8 cellular contexts compared by ENCODE assay signal in the genomic region with DNA sequence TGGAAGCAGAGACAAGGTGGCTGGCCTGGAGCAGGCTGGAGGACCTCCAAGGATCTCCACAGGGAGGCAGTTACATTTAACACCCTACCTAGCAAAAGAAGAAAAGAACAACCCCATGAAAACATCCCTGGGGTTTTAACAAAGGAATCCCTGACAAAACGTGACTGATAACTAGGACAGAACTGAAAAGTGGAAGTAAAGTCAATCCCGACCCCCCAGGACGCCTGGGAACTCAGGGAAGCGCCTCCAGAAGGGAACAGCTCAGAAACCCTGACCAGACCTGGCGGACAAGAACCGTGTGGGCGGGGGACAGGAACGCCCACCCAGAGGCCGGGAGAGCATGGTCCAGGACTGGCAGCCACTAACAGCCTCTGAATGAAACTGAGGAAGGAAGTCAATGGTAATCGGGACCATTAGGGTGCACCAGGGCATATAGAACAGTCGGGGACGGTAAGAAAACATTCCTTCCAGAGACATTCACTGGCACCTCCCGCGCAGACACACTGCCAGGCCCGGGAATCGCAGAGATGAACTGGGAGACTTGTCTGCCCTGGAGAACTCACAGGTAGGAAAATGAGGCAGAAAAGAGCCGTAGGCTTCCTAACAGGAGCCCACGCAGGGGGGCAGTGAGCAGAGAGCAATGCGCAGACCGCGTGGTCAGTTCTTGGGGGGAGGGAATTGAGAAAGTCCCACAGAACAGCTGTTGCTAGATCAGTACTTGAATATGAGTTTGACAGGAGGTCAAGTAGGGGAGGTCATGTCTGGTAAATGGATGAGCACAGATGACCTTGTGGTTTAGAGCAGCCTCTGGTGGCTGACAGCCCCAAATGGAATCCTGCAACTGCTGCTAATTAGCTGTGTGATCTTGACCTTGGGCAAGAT. TPM values are rescaled to one million over a fixed set of nuclear protein-coding genes. Genes with fewer than 3 reads are reported as not detected.
DNase-seq lines count a peak whose midpoint lies in the region; ATAC-seq lines count a peak whose summit lies in the region.

No MANE protein-coding gene starts in this region.

- H3K4me1 ChIP-seq in iPS-18a (ENCODE audit: control insufficient read depth, low read depth, low read length), result peaks cover 27% of the 10 kb centered on the region

- intact Hi-C loops in sciatic nerve (cut with DNase I), result no loop called here

- no peak overlapping the region for H3K27ac ChIP-seq in iPS-18a (ENCODE audit: low read length)

- peaks cover 28% of the 10 kb centered on the region for H3K27me3 ChIP-seq in iPS-18a (ENCODE audit: control insufficient read depth, insufficient read depth, low read length)

- peak overlapping the region; percentile 41 for H3K9ac ChIP-seq in iPS-18a (ENCODE audit: low read length)

- H3K36me3 ChIP-seq in iPS-18a (ENCODE audit: control insufficient read depth, low read depth, low read length), result no peaks in the 10 kb centered on the region

- ATAC-seq in GM21360 (IDR thresholded peaks at IDR 0.05; ENCODE audit: unreplicated experiment) (peak; percentile 62), sciatic nerve (peak; percentile 85)

- H3K9me3 ChIP-seq in iPS-18a (ENCODE audit: control insufficient read depth, low read depth, low read length), result no peaks in the 10 kb centered on the region

- peak overlapping the region; percentile 65 for H3K4me3 ChIP-seq in iPS-18a (ENCODE audit: low read length)

- DNase-seq in Daoy (ENCODE audit: low read depth), result peak; percentile 59
- DNase-seq in HT1080 (ENCODE audit: low read depth), result peak; percentile 47
- peak; percentile 72 for DNase-seq in OCI-M1 (lab: John Stamatoyannopoulos, UW)
- peak; percentile 31 for DNase-seq in brain pericyte (ENCODE audit: low read depth, low spot score)
- peak; percentile 64 for DNase-seq in sciatic nerve (ENCODE audit: low spot score)
- DNase-seq in activated CD4-positive, CD25-positive, alpha-beta regulatory T cell treated with anti-CD3 and anti-CD28 coated beads, Interleukin-2, amount 50 U/mL, for 72 hours, result no peak

RNA-seq across cellular contexts. Expression of a gene that starts 1.3 kb away (rescaled TPM):
- 4.4 and 5.1 TPM in 2 replicates for total RNA-seq in Daoy (2014; rRNA removed; shearing (Covaris generic))
- 4.1 and 7.5 TPM in 2 replicates for total RNA-seq in HT1080 (2014; rRNA removed; shearing (Covaris generic))
- polyA plus RNA-seq in HT1080 (2015; cell fraction: cytosol; rRNA removed), result 3.8 and 4.3 TPM in 2 replicates
- 14.0 and 18.5 TPM in 2 replicates for polyA plus RNA-seq in HT1080 (2015; cell fraction: nucleus; rRNA removed)
- 20.1 TPM for total RNA-seq in sciatic nerve
